8 cellular contexts compared by ENCODE assay signal in the genomic region with DNA sequence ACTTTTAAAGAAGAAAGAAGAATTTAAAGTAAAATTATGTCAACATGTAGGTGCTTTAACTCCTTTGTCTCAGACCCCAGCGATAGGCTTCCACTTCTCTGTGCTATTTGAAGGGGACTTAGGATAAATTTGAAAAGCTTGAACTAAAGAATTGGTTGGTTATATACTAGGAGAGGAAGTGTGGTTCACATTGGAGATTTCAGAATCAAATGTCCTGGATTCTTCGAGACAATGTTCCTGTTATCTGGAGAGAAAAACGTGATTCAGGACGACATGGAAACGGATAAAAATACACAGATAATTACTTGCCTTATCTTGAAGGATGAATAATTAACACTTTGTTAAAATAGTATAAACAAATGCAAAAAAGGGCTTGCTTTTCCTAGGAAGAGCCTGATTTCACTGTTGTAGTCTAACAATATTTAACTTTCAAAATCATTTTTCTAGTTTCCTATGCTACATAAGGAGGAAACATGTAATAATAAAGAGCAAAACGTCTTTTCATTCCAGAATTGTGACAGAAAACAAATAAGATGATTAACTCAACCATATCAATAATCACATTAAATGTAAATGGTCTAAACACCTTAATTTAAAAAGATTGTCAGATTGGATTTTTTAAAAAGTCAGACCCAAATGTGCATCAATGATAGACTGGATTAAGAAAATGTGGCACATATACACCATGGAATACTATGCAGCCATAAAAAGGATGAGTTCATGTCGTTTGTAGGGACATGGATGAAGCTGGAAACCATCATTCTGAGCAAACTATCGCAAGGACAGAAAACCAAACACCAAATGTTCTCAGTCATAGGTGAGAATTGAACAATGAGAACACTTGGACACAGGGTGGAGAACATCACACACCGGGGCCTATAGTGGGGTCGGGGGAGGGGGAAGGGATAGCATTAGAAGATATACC. TPM values are rescaled to one million over a fixed set of nuclear protein-coding genes. Genes with fewer than 3 reads are reported as not detected.
DNase-seq lines count a peak whose midpoint lies in the region; ATAC-seq, FAIRE-seq and TF ChIP-seq lines count a peak whose summit lies in the region.

No MANE protein-coding gene starts in this region.

- no peak for TF ChIP-seq POLR2A in testis (IDR thresholded peaks at IDR 0.05)

- H3K4me3 Mint-ChIP-seq in activated CD4-positive, alpha-beta T cell treated with anti-CD3 and anti-CD28 coated beads, Interleukin-2, amount 10 ng/mL, durations not matched to agents 24 days and 14 days, result peak overlapping the region; percentile 97
- peak overlapping the region; percentile 99 for H3K4me3 Mint-ChIP-seq in activated naive CD8-positive, alpha-beta T cell treated with anti-CD3 and anti-CD28 coated beads, Interleukin-2, amount 10 ng/mL, durations not matched to agents 7 days and 5 days

- H3K27ac ChIP-seq in kidney (ENCODE audit: low read depth in 2 of 2, low read length in 2 of 2), result peak overlapping the region; percentile 79 to 85
- H3K27ac ChIP-seq in testis, result peak overlapping the region; percentile 86 to 89

- H3K27me3 ChIP-seq in testis, result no peaks in the 10 kb centered on the region

- ATAC-seq in activated naive CD8-positive, alpha-beta T cell treated with anti-CD3 and anti-CD28 coated beads, Interleukin-2, amount 10 ng/mL, durations not matched to agents 7 days and 5 days (ENCODE audit: low read depth), result no peak
- ATAC-seq in GM19467 (IDR thresholded peaks at IDR 0.05; ENCODE audit: unreplicated experiment) (no peak), sciatic nerve (no peak)

- H3K9me3 Mint-ChIP-seq in activated CD4-positive, alpha-beta T cell treated with anti-CD3 and anti-CD28 coated beads, Interleukin-2, amount 10 ng/mL, durations not matched to agents 24 days and 14 days, result peaks cover 17% of the 10 kb centered on the region
- H3K9me3 Mint-ChIP-seq in activated naive CD8-positive, alpha-beta T cell treated with anti-CD3 and anti-CD28 coated beads, Interleukin-2, amount 10 ng/mL, durations not matched to agents 7 days and 5 days, result peaks cover 9% of the 10 kb centered on the region

- H3K36me3 Mint-ChIP-seq in activated CD4-positive, alpha-beta T cell treated with anti-CD3 and anti-CD28 coated beads, Interleukin-2, amount 10 ng/mL, durations not matched to agents 24 days and 14 days (ENCODE audit: low read depth), result peaks cover 16% of the 10 kb centered on the region
- peaks cover 20% of the 10 kb centered on the region for H3K36me3 Mint-ChIP-seq in activated naive CD8-positive, alpha-beta T cell treated with anti-CD3 and anti-CD28 coated beads, Interleukin-2, amount 10 ng/mL, durations not matched to agents 7 days and 5 days

- intact Hi-C loops in activated CD4-positive, alpha-beta T cell treated with anti-CD3 and anti-CD28 coated beads, Interleukin-2, amount 10 ng/mL, durations not matched to agents 24 days and 14 days (cut with micrococcal nuclease), result loop anchor here (5.0 kb wide), 1 partner anchor 34 kb away; a partner anchor contains a TSS
- intact Hi-C loops in kidney (cut with DNase I) (no loop called here), testis (cut with DNase I; ENCODE audit: low total_unique reads) (no loop called here), sciatic nerve (cut with DNase I) (no loop called here)

- POLR2A ChIA-PET in activated naive CD8-positive, alpha-beta T cell treated with anti-CD3 and anti-CD28 coated beads, Interleukin-2, amount 10 ng/mL, durations not matched to agents 7 days and 5 days (lab: Charles Lee), result interaction anchor here (0.5 to 2.4 kb wide), 4 partner anchors 36 to 121 kb away, joined by 4 to 11 read pairs (median 8); a partner anchor contains a TSS

- DNase-seq in activated CD4-positive, alpha-beta T cell treated with anti-CD3 and anti-CD28 coated beads, Interleukin-2, amount 10 ng/mL, durations not matched to agents 24 days and 14 days, result no peak
- DNase-seq in activated CD4-positive, alpha-beta T cell treated with anti-CD3 and anti-CD28 coated beads, Interleukin-2, amount 50 U/mL, for 48 hours, result no peak
- DNase-seq in activated naive CD8-positive, alpha-beta T cell treated with anti-CD3 and anti-CD28 coated beads, Interleukin-2, amount 10 ng/mL, durations not matched to agents 7 days and 5 days, result no peak
- DNase-seq in kidney (no peak), testis (no peak), HK-2 (ENCODE audit: unreplicated experiment) (no peak), sciatic nerve (ENCODE audit: low spot score) (no peak)

- peak overlapping the region; percentile 97 for H3K27ac Mint-ChIP-seq in activated CD4-positive, alpha-beta T cell treated with anti-CD3 and anti-CD28 coated beads, Interleukin-2, amount 10 ng/mL, durations not matched to agents 24 days and 14 days
- H3K27ac Mint-ChIP-seq in activated naive CD8-positive, alpha-beta T cell treated with anti-CD3 and anti-CD28 coated beads, Interleukin-2, amount 10 ng/mL, durations not matched to agents 7 days and 5 days, result peak overlapping the region; percentile 100

- H3K9ac ChIP-seq in kidney (ENCODE audit: low read length in 2 of 2), result peak overlapping the region; percentile 13 to 95

- H3K27me3 Mint-ChIP-seq in activated CD4-positive, alpha-beta T cell treated with anti-CD3 and anti-CD28 coated beads, Interleukin-2, amount 10 ng/mL, durations not matched to agents 24 days and 14 days, result peaks cover 6% of the 10 kb centered on the region
- peaks cover 19% of the 10 kb centered on the region for H3K27me3 Mint-ChIP-seq in activated naive CD8-positive, alpha-beta T cell treated with anti-CD3 and anti-CD28 coated beads, Interleukin-2, amount 10 ng/mL, durations not matched to agents 7 days and 5 days

- H3K4me3 ChIP-seq in kidney (ENCODE audit: low read length in 2 of 2) (peak overlapping the region; percentile 89 to 99), testis (peak overlapping the region; percentile 79 to 87)

- 31 to 40% methylated on average over 10 of the region's 10 CpGs for WGBS in testis, 2 donors

- TF ChIP-seq CTCF in kidney (IDR thresholded peaks at IDR 0.05; ENCODE audit: borderline replicate concordance, extremely low read depth, insufficient read depth) (no peak), testis (IDR thresholded peaks at IDR 0.05) (no peak)

- FAIRE-seq in kidney (lab: Jason Lieb, UNC), result no peak

- H3K4me1 Mint-ChIP-seq in activated CD4-positive, alpha-beta T cell treated with anti-CD3 and anti-CD28 coated beads, Interleukin-2, amount 10 ng/mL, durations not matched to agents 24 days and 14 days, result peaks cover 25% of the 10 kb centered on the region
- H3K4me1 Mint-ChIP-seq in activated naive CD8-positive, alpha-beta T cell treated with anti-CD3 and anti-CD28 coated beads, Interleukin-2, amount 10 ng/mL, durations not matched to agents 7 days and 5 days, result peaks cover 25% of the 10 kb centered on the region

- no peaks in the 10 kb centered on the region for H3K9me3 ChIP-seq in kidney (ENCODE audit: control insufficient read depth in 1 of 2, low read length in 2 of 2)
- no peaks in the 10 kb centered on the region for H3K9me3 ChIP-seq in testis

- H3K36me3 ChIP-seq in kidney (ENCODE audit: control insufficient read depth in 1 of 2, insufficient read depth in 2 of 2, low read length in 2 of 2), result no peaks in the 10 kb centered on the region
- no peaks in the 10 kb centered on the region for H3K36me3 ChIP-seq in testis (ENCODE audit: low read depth, missing control alignments)

- H3K4me1 ChIP-seq in kidney (ENCODE audit: control insufficient read depth in 1 of 2, insufficient read depth in 1 of 2, low read depth in 1 of 2, low read length in 2 of 2) (peaks cover 7 to 8% of the 10 kb centered on the region in 2 donors), testis (peaks cover 7% of the 10 kb centered on the region)

RNA-seq across cellular contexts. Expression of a gene that starts 0.7 kb away (rescaled TPM):
- total RNA-seq in activated CD4-positive, alpha-beta T cell treated with anti-CD3 and anti-CD28 coated beads, Interleukin-2, amount 10 ng/mL, durations not matched to agents 24 days and 14 days, result 14.7 and 16.1 TPM in 2 replicates
- total RNA-seq in activated naive CD8-positive, alpha-beta T cell treated with anti-CD3 and anti-CD28 coated beads, Interleukin-2, amount 10 ng/mL, durations not matched to agents 7 days and 5 days, result 10 to 100 TPM; 30.2 to 32.2 TPM
- total RNA-seq in kidney (26.2 TPM), testis (10 to 100 TPM; 16.1 to 17.2 TPM), sciatic nerve (21.7 TPM)
- polyA plus RNA-seq in kidney (ENCODE audit: insufficient read depth, low read depth, low replicate concordance) (11.8 TPM), testis (ENCODE audit: insufficient read depth, low read depth, low replicate concordance) (9.5 TPM)

RNA-seq across cellular contexts. Expression of a gene that starts 35.4 kb away (rescaled TPM):
- 19.5 and 24.6 TPM in 2 replicates for total RNA-seq in activated CD4-positive, alpha-beta T cell treated with anti-CD3 and anti-CD28 coated beads, Interleukin-2, amount 10 ng/mL, durations not matched to agents 24 days and 14 days
- total RNA-seq in activated naive CD8-positive, alpha-beta T cell treated with anti-CD3 and anti-CD28 coated beads, Interleukin-2, amount 10 ng/mL, durations not matched to agents 7 days and 5 days, result 10 to 100 TPM; 35.6 to 39.4 TPM
- total RNA-seq in kidney (33.2 TPM), testis (10 to 100 TPM; 13.5 to 18.6 TPM), sciatic nerve (29.6 TPM)
- polyA plus RNA-seq in kidney (ENCODE audit: insufficient read depth, low read depth, low replicate concordance) (4.6 TPM), testis (ENCODE audit: insufficient read depth, low read depth, low replicate concordance) (5.0 TPM)
